In the genomic region with DNA sequence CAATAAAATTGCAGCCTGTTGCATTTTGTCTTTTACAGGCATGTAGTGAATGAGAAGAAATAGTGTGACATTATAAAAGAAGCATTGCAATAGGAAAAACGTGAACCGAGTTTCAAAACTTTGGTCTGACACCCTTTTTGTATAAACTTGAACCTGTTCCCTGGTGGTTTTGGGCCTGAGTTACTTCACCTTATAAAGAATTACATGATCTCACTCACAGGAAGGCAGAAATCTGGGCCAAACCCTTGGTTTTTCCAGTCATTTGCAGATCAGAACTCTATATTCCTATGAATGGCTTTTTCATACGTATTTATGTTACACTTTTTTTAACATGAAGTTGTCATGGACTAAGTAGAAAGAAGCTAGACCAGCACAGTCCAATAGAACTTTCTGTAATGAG, we compare ENCODE assay signal across 28 cellular contexts.
"Had no signal": no experiment of that assay in that cellular context is flagged by ENCODE, and none has a peak within 500 bp of the region (broad histone marks: within the 10 kb centered on the region; RNA-seq: fewer than 3 reads in every experiment).

No MANE protein-coding gene starts in this region.

- H3K4me1 ChIP-seq: stomach, suprapubic skin, testis, thyroid gland, tibial artery, transverse colon, upper lobe of left lung, upper lobe of right lung, uterus, vagina had no signal

- H3K9me3 ChIP-seq: stomach, suprapubic skin, testis, thoracic aorta, thyroid gland, tibial artery, tibial nerve, transverse colon, upper lobe of left lung, upper lobe of right lung, uterus, vagina had no signal

- H3K4me1 Mint-ChIP-seq: stimulated activated effector memory CD8-positive, alpha-beta T cell treated with anti-CD3 and anti-CD28 coated beads, Interleukin-12 subunit alpha, Interleukin-12 subunit beta, amount 100 ng/mL, for 72 hours; stimulated activated memory B cell treated with anti-CD40 and anti-IgM and Interleukin-4, amounts not matched to agents 10 μg/mL and 1 μg/mL and 100 μg/mL, for 72 hours; stimulated activated naive B cell treated with anti-CD40 and anti-IgM and Interleukin-4, amounts not matched to agents 10 μg/mL and 1 μg/mL and 100 μg/mL, for 72 hours; stimulated activated naive CD8-positive, alpha-beta T cell treated with anti-CD3 and anti-CD28 coated beads, Interleukin-15, amount 100 ng/mL, for 72 hours had no signal

- H3K36me3 Mint-ChIP-seq: stimulated activated effector memory CD8-positive, alpha-beta T cell treated with anti-CD3 and anti-CD28 coated beads, Interleukin-12 subunit alpha, Interleukin-12 subunit beta, amount 100 ng/mL, for 72 hours; stimulated activated memory B cell treated with anti-CD40 and anti-IgM and Interleukin-4, amounts not matched to agents 10 μg/mL and 1 μg/mL and 100 μg/mL, for 72 hours; stimulated activated naive B cell treated with anti-CD40 and anti-IgM and Interleukin-4, amounts not matched to agents 10 μg/mL and 1 μg/mL and 100 μg/mL, for 72 hours; type B pancreatic cell had no signal

- H3K27ac ChIP-seq: stomach, suprapubic skin, testis, thoracic aorta, thyroid gland, tibial artery, tibial nerve, transverse colon, upper lobe of left lung, upper lobe of right lung, uterus, vagina had no signal

- H3K4me3 ChIP-seq: stomach, suprapubic skin, testis, thoracic aorta, thyroid gland, tibial artery, tibial nerve, transverse colon, upper lobe of left lung, upper lobe of right lung, uterus, vagina had no signal

- ATAC-seq: stimulated activated effector memory CD8-positive, alpha-beta T cell treated with anti-CD3 and anti-CD28 coated beads, Interleukin-12 subunit alpha, Interleukin-12 subunit beta, amount 100 ng/mL, for 72 hours; stimulated activated memory B cell treated with anti-CD40 and anti-IgM and Interleukin-4, amounts not matched to agents 10 μg/mL and 1 μg/mL and 100 μg/mL, for 72 hours; stimulated activated naive B cell treated with anti-CD40 and anti-IgM and Interleukin-4, amounts not matched to agents 10 μg/mL and 1 μg/mL and 100 μg/mL, for 72 hours; stimulated activated naive CD8-positive, alpha-beta T cell treated with anti-CD3 and anti-CD28 coated beads, Interleukin-15, amount 100 ng/mL, for 72 hours; stimulated activated naive CD8-positive, alpha-beta T cell treated with anti-CD3 and anti-CD28 coated beads, Interleukin-15, Interleukin-2, amounts not matched to agents 100 U/mL and 50 U/mL, for 24 hours; upper lobe of right lung had no signal

- H3K9me3 Mint-ChIP-seq: stimulated activated effector memory CD8-positive, alpha-beta T cell treated with anti-CD3 and anti-CD28 coated beads, Interleukin-12 subunit alpha, Interleukin-12 subunit beta, amount 100 ng/mL, for 72 hours; stimulated activated naive B cell treated with anti-CD40 and anti-IgM and Interleukin-4, amounts not matched to agents 10 μg/mL and 1 μg/mL and 100 μg/mL, for 72 hours; stimulated activated naive CD8-positive, alpha-beta T cell treated with anti-CD3 and anti-CD28 coated beads, Interleukin-15, amount 100 ng/mL, for 72 hours; stimulated activated naive CD8-positive, alpha-beta T cell treated with anti-CD3 and anti-CD28 coated beads, Interleukin-15, Interleukin-2, amounts not matched to agents 100 ng/mL and 50 ng/mL, for 24 hours; type B pancreatic cell had no signal

- H3K27ac Mint-ChIP-seq: stimulated activated effector memory CD8-positive, alpha-beta T cell treated with anti-CD3 and anti-CD28 coated beads, Interleukin-12 subunit alpha, Interleukin-12 subunit beta, amount 100 ng/mL, for 72 hours; stimulated activated memory B cell treated with anti-CD40 and anti-IgM and Interleukin-4, amounts not matched to agents 10 μg/mL and 1 μg/mL and 100 μg/mL, for 72 hours; stimulated activated naive B cell treated with anti-CD40 and anti-IgM and Interleukin-4, amounts not matched to agents 10 μg/mL and 1 μg/mL and 100 μg/mL, for 72 hours; stimulated activated naive CD8-positive, alpha-beta T cell treated with anti-CD3 and anti-CD28 coated beads, Interleukin-15, amount 100 ng/mL, for 72 hours; stimulated activated naive CD8-positive, alpha-beta T cell treated with anti-CD3 and anti-CD28 coated beads, Interleukin-15, Interleukin-2, amounts not matched to agents 100 ng/mL and 50 ng/mL, for 24 hours; type B pancreatic cell had no signal

- H3K4me3 Mint-ChIP-seq: stimulated activated effector memory CD8-positive, alpha-beta T cell treated with anti-CD3 and anti-CD28 coated beads, Interleukin-12 subunit alpha, Interleukin-12 subunit beta, amount 100 ng/mL, for 72 hours; stimulated activated memory B cell treated with anti-CD40 and anti-IgM and Interleukin-4, amounts not matched to agents 10 μg/mL and 1 μg/mL and 100 μg/mL, for 72 hours; stimulated activated naive B cell treated with anti-CD40 and anti-IgM and Interleukin-4, amounts not matched to agents 10 μg/mL and 1 μg/mL and 100 μg/mL, for 72 hours; stimulated activated naive CD8-positive, alpha-beta T cell treated with anti-CD3 and anti-CD28 coated beads, Interleukin-15, amount 100 ng/mL, for 72 hours; stimulated activated naive CD8-positive, alpha-beta T cell treated with anti-CD3 and anti-CD28 coated beads, Interleukin-15, Interleukin-2, amounts not matched to agents 100 ng/mL and 50 ng/mL, for 24 hours; type B pancreatic cell had no signal

- H3K27me3 Mint-ChIP-seq: stimulated activated memory B cell treated with anti-CD40 and anti-IgM and Interleukin-4, amounts not matched to agents 10 μg/mL and 1 μg/mL and 100 μg/mL, for 72 hours; stimulated activated naive B cell treated with anti-CD40 and anti-IgM and Interleukin-4, amounts not matched to agents 10 μg/mL and 1 μg/mL and 100 μg/mL, for 72 hours; stimulated activated naive CD8-positive, alpha-beta T cell treated with anti-CD3 and anti-CD28 coated beads, Interleukin-15, amount 100 ng/mL, for 72 hours; stimulated activated naive CD8-positive, alpha-beta T cell treated with anti-CD3 and anti-CD28 coated beads, Interleukin-15, Interleukin-2, amounts not matched to agents 100 ng/mL and 50 ng/mL, for 24 hours; type B pancreatic cell had no signal

- H3K27me3 ChIP-seq: stomach, suprapubic skin, testis, thyroid gland, tibial artery, tibial nerve, transverse colon, upper lobe of left lung, upper lobe of right lung, uterus, vagina had no signal

- H3K36me3 ChIP-seq: stomach, suprapubic skin, thoracic aorta, thyroid gland, tibial artery, tibial nerve, transverse colon, upper lobe of left lung, upper lobe of right lung, uterus, vagina had no signal

- DNase-seq: stimulated activated CD4-positive, alpha-beta T cell treated with anti-CD3 and anti-CD28 coated beads, Interleukin-2, amount 100 ng/mL, for 48 hours; stimulated activated CD4-positive, alpha-beta T cell treated with anti-CD3 and anti-CD28 coated beads, Interleukin-4, amount 100 ng/mL, for 1 hour; stimulated activated CD4-positive, alpha-beta T cell treated with anti-CD3 and anti-CD28 coated beads, Interleukin-4, amount 100 ng/mL, for 24 hours; stimulated activated CD4-positive, alpha-beta T cell treated with anti-CD3 and anti-CD28 coated beads, Interleukin-4, amount 100 ng/mL, for 4 hours; stimulated activated CD8-positive, alpha-beta memory T cell treated with anti-CD3 and anti-CD28 coated beads, Interleukin-4, amount 100 ng/mL, for 48 hours; stimulated activated naive B cell treated with anti-CD40 and anti-IgM and Interleukin-4, amounts not matched to agents 10 μg/mL and 1 μg/mL and 100 μg/mL, for 72 hours; stimulated activated naive CD4-positive, alpha-beta T cell; stimulated activated naive CD4-positive, alpha-beta T cell treated with Interleukin-2 at 50 U/mL for 16 hours; stimulated activated naive CD8-positive, alpha-beta T cell treated with anti-CD3 and anti-CD28 coated beads, Interleukin-15, amount 100 ng/mL, for 72 hours; stimulated activated naive CD8-positive, alpha-beta T cell treated with anti-CD3 and anti-CD28 coated beads, Interleukin-15, Interleukin-2, amounts not matched to agents 100 U/mL and 50 U/mL, for 24 hours; stomach; substantia nigra; testis; thyroid gland; tibial artery; transverse colon; trophoblast cell; upper lobe of left lung; upper lobe of right lung; uterus had no signal
